13 cellular contexts compared by ENCODE assay signal in the genomic region with DNA sequence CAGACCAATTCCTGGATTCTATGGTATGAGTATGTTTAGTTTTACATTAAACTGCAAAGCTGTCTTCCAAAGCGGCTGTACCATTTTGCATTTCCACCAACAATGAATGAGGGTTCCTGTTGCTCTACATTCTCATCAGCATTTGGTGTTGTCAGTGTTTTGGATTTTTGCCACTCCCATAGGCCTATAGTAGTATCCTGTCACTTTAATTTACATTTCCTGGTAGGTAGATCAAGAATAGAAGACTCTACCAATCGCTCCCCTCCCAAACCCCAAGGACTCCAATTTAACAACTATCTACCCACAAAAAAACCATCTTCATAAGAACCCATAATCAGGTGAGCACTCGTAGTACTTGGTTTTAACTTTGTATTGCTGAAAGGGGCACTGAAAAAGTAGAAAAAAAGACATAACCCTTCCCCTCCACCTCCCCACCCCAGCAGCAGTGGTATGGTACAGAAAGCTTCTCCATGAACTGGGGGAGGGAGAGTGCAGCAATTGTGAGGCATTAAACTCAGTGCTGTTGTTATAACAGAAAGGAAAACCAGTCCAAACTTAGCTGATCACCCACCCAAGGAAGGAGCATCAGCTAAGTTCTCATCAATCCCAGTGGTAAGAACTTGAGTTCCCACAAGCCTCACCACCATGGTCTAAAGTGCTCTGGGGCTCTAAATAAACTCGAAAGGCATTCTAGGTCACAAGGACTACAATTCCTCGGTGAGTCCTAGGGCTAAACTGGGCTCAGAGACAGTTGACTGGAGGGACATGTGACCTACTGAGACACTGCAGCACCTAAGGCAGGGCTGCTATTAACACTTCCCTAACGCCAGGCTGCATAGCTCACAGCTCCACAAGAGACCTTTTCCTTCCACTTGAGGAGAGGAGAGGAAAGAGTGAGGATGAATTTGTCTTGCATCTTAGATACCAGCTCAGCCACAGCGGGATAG. TPM values are rescaled to one million over a fixed set of nuclear protein-coding genes. Genes with fewer than 3 reads are reported as not detected.
DNase-seq lines count a peak whose midpoint lies in the region; ATAC-seq and TF ChIP-seq lines count a peak whose summit lies in the region.
"Had no signal": no experiment of that assay in that cellular context is flagged by ENCODE, and none has a peak within 500 bp of the region (broad histone marks: within the 10 kb centered on the region; RNA-seq: fewer than 3 reads in every experiment).

No MANE protein-coding gene starts in this region.

- H3K79me2 ChIP-seq in mammary epithelial cell (ENCODE audit: insufficient read depth, low read length): no peaks in the 10 kb centered on the region

- no peak overlapping the region for H3K4me3 ChIP-seq in mammary epithelial cell (replicated peaks in 1 of 3; ENCODE audit: insufficient read depth in 1 of 3, low read depth in 2 of 3, low read length in 3 of 3)
- H3K4me3 ChIP-seq: psoas muscle had no signal

- H3K27ac Mint-ChIP-seq in natural killer cell treated with Interleukin-12 subunit alpha and Interleukin-12 subunit beta and Interleukin-15 and Interleukin-18, amount 100 ng/mL, for 72 hours: peak overlapping the region; percentile 95 to 100
- H3K27ac Mint-ChIP-seq in natural killer cell (no peak overlapping the region), endothelial cell (ENCODE audit: unreplicated experiment) (no peak overlapping the region)
- peak overlapping the region; percentile 98 for H3K27ac Mint-ChIP-seq in activated CD8-positive, alpha-beta T cell treated with anti-CD3 and anti-CD28 coated beads, Interleukin-2, amount 10 ng/mL, durations not matched to agents 7 days and 5 days

- DNase-seq in natural killer cell treated with Interleukin-12 subunit alpha and Interleukin-12 subunit beta and Interleukin-15 and Interleukin-18, amount 100 ng/mL, for 72 hours (ENCODE audit: low spot score): no peak
- DNase-seq in natural killer cell (no peak), mammary epithelial cell (no peak), dermis blood vessel endothelial cell (no peak), endothelial cell (ENCODE audit: low spot score) (no peak)
- DNase-seq in activated CD8-positive, alpha-beta T cell treated with anti-CD3 and anti-CD28 coated beads, Interleukin-2, amount 10 ng/mL, durations not matched to agents 7 days and 5 days: peak; percentile 48
- no peak for DNase-seq in activated CD4-positive, CD25-positive, alpha-beta regulatory T cell treated with anti-CD3 and anti-CD28 coated beads, Interleukin-2, amount 50 U/mL, for 72 hours
- DNase-seq: cortex of kidney, HCEC 1CT, NCI-H69 had no signal

- CTCF ChIA-PET in activated CD8-positive, alpha-beta T cell treated with anti-CD3 and anti-CD28 coated beads, Interleukin-2, amount 10 ng/mL, durations not matched to agents 7 days and 5 days (lab: Charles Lee): interaction anchor here (0.7 to 6.0 kb wide), 13 partner anchors 9 to 177 kb away, joined by 3 to 84 read pairs (median 4); no protein-coding TSS in a partner anchor
- CTCF ChIA-PET in mammary epithelial cell (lab: Charles Lee; ENCODE audit: low non-redundant PET): no interaction called here

- H3K4me1 ChIP-seq in mammary epithelial cell (ENCODE audit: insufficient read depth, low read length): no peaks in the 10 kb centered on the region
- H3K4me1 ChIP-seq: psoas muscle had no signal

- dilution Hi-C loops in mammary epithelial cell (cut with HindIII; ENCODE audit: low sequenced_read_pairs): no loop called here

- H3K4me1 Mint-ChIP-seq in natural killer cell treated with Interleukin-12 subunit alpha and Interleukin-12 subunit beta and Interleukin-15 and Interleukin-18, amount 100 ng/mL, for 72 hours (ENCODE audit: low read depth in 2 of 2): peaks cover 76 to 85% of the 10 kb centered on the region in 2 donors
- H3K4me1 Mint-ChIP-seq in natural killer cell: peaks cover 6 to 8% of the 10 kb centered on the region in 2 donors
- peaks cover 81% of the 10 kb centered on the region for H3K4me1 Mint-ChIP-seq in activated CD8-positive, alpha-beta T cell treated with anti-CD3 and anti-CD28 coated beads, Interleukin-2, amount 10 ng/mL, durations not matched to agents 7 days and 5 days (ENCODE audit: low read depth)
- H3K4me1 Mint-ChIP-seq in endothelial cell (ENCODE audit: unreplicated experiment): no peaks in the 10 kb centered on the region

- H2AFZ ChIP-seq in mammary epithelial cell (ENCODE audit: low read depth, low read length): no peak overlapping the region

- no peak for ATAC-seq in natural killer cell treated with Interleukin-12 subunit alpha and Interleukin-12 subunit beta and Interleukin-15 and Interleukin-18, amount 100 ng/mL, for 72 hours
- no peak for ATAC-seq in natural killer cell
- ATAC-seq in HG03025 (IDR thresholded peaks at IDR 0.05; ENCODE audit: low FRiP score, unreplicated experiment): peak; percentile 57
- peak; percentile 31 for ATAC-seq in activated CD8-positive, alpha-beta T cell treated with anti-CD3 and anti-CD28 coated beads, Interleukin-2, amount 10 ng/mL, durations not matched to agents 7 days and 5 days

- H3K9me3 ChIP-seq in mammary epithelial cell (replicated peaks; ENCODE audit: insufficient read depth, low read length): no peaks in the 10 kb centered on the region
- H3K9me3 ChIP-seq: psoas muscle had no signal

- no peaks in the 10 kb centered on the region for H3K9me3 Mint-ChIP-seq in natural killer cell treated with Interleukin-12 subunit alpha and Interleukin-12 subunit beta and Interleukin-15 and Interleukin-18, amount 100 ng/mL, for 72 hours
- no peaks in the 10 kb centered on the region for H3K9me3 Mint-ChIP-seq in natural killer cell
- H3K9me3 Mint-ChIP-seq in activated CD8-positive, alpha-beta T cell treated with anti-CD3 and anti-CD28 coated beads, Interleukin-2, amount 10 ng/mL, durations not matched to agents 7 days and 5 days (ENCODE audit: insufficient read depth): peaks cover 9% of the 10 kb centered on the region
- no peaks in the 10 kb centered on the region for H3K9me3 Mint-ChIP-seq in endothelial cell (ENCODE audit: unreplicated experiment)

- intact Hi-C loops in natural killer cell (cut with micrococcal nuclease): no loop called here
- intact Hi-C loops in mammary epithelial cell (cut with micrococcal nuclease): no loop called here

- TF ChIP-seq CTCF in natural killer cell (IDR thresholded peaks at IDR 0.05) (no peak), mammary epithelial cell (conservative IDR thresholded peaks at IDR 0.05 in 1 of 2, IDR thresholded peaks at IDR 0.05 in 1 of 2; ENCODE audit: extremely low read depth in 1 of 2, insufficient read depth in 1 of 2, low read depth in 1 of 2, low read length in 2 of 2) (no peak), endothelial cell (IDR thresholded peaks at IDR 0.05; ENCODE audit: unreplicated experiment) (no peak)

- peaks cover 15% of the 10 kb centered on the region for H3K36me3 Mint-ChIP-seq in natural killer cell treated with Interleukin-12 subunit alpha and Interleukin-12 subunit beta and Interleukin-15 and Interleukin-18, amount 100 ng/mL, for 72 hours
- no peaks in the 10 kb centered on the region for H3K36me3 Mint-ChIP-seq in natural killer cell
- H3K36me3 Mint-ChIP-seq in activated CD8-positive, alpha-beta T cell treated with anti-CD3 and anti-CD28 coated beads, Interleukin-2, amount 10 ng/mL, durations not matched to agents 7 days and 5 days (ENCODE audit: low read depth): peaks cover 12% of the 10 kb centered on the region
- H3K36me3 Mint-ChIP-seq in endothelial cell (ENCODE audit: low read depth, unreplicated experiment): no peaks in the 10 kb centered on the region

- H3K9ac ChIP-seq in mammary epithelial cell (ENCODE audit: insufficient read depth, low read length): no peak overlapping the region

- H4K20me1 ChIP-seq in mammary epithelial cell (ENCODE audit: insufficient read depth, low read length): no peaks in the 10 kb centered on the region

- no peaks in the 10 kb centered on the region for H3K36me3 ChIP-seq in mammary epithelial cell (ENCODE audit: insufficient read depth, low read length)

- H3K4me3 Mint-ChIP-seq in natural killer cell treated with Interleukin-12 subunit alpha and Interleukin-12 subunit beta and Interleukin-15 and Interleukin-18, amount 100 ng/mL, for 72 hours: peak overlapping the region; percentile 89
- H3K4me3 Mint-ChIP-seq in natural killer cell (no peak overlapping the region), endothelial cell (ENCODE audit: unreplicated experiment) (no peak overlapping the region)
- peak overlapping the region; percentile 80 for H3K4me3 Mint-ChIP-seq in activated CD8-positive, alpha-beta T cell treated with anti-CD3 and anti-CD28 coated beads, Interleukin-2, amount 10 ng/mL, durations not matched to agents 7 days and 5 days

- POLR2A ChIA-PET in activated CD8-positive, alpha-beta T cell treated with anti-CD3 and anti-CD28 coated beads, Interleukin-2, amount 10 ng/mL, durations not matched to agents 7 days and 5 days (lab: Charles Lee): interaction anchor here (0.9 to 5.2 kb wide), 14 partner anchors 7 to 61 kb away, joined by 3 to 123 read pairs (median 5); a partner anchor contains a TSS

- H3K27me3 Mint-ChIP-seq in natural killer cell treated with Interleukin-12 subunit alpha and Interleukin-12 subunit beta and Interleukin-15 and Interleukin-18, amount 100 ng/mL, for 72 hours: no peaks in the 10 kb centered on the region
- H3K27me3 Mint-ChIP-seq in natural killer cell (ENCODE audit: low read depth in 2 of 2): no peaks in the 10 kb centered on the region
- no peaks in the 10 kb centered on the region for H3K27me3 Mint-ChIP-seq in activated CD8-positive, alpha-beta T cell treated with anti-CD3 and anti-CD28 coated beads, Interleukin-2, amount 10 ng/mL, durations not matched to agents 7 days and 5 days (ENCODE audit: low read depth)
- no peaks in the 10 kb centered on the region for H3K27me3 Mint-ChIP-seq in endothelial cell (ENCODE audit: unreplicated experiment)

- 71% methylated on average over 7 of the region's 7 CpGs for WGBS in mammary epithelial cell (ENCODE audit: low coverage, missing lambda C conversion rate)

- BruUV-seq in mammary epithelial cell (replicated peaks; lab: Mats Ljungman, UMichigan): no TSS peak

- H3K27ac ChIP-seq in mammary epithelial cell (ENCODE audit: insufficient read depth, low read depth, low read length): no peak overlapping the region
- H3K27ac ChIP-seq: psoas muscle had no signal

- in situ Hi-C loops in mammary epithelial cell (cut with MboI; ENCODE audit: low sequenced_read_pairs in 2 of 2): loop anchor here in 1 of 2 donors (25.0 kb wide), 1 partner anchor 533 kb away; no protein-coding TSS in a partner anchor

- no peaks in the 10 kb centered on the region for H3K27me3 ChIP-seq in mammary epithelial cell (ENCODE audit: insufficient read depth, low read length)

- no peak overlapping the region for H3K4me2 ChIP-seq in mammary epithelial cell (ENCODE audit: insufficient read depth, low read depth, low read length)

RNA-seq across cellular contexts. Expression of a gene that starts 35.5 kb away (rescaled TPM):
- 1,000 to 10,000 TPM in 1 of 2 donors, 100 to 1,000 TPM in 1; 755 to 1,319 TPM for total RNA-seq in natural killer cell treated with Interleukin-12 subunit alpha and Interleukin-12 subunit beta and Interleukin-15 and Interleukin-18, amount 100 ng/mL, for 72 hours
- total RNA-seq in natural killer cell (100 to 1,000 TPM; 276 to 363 (median 357) TPM), mammary epithelial cell (not detected), dermis blood vessel endothelial cell (0.14 TPM in 1 of 2 replicates, not detected in the other), endothelial cell (ENCODE audit: unreplicated experiment) (not detected)
- total RNA-seq in activated CD8-positive, alpha-beta T cell treated with anti-CD3 and anti-CD28 coated beads, Interleukin-2, amount 10 ng/mL, durations not matched to agents 7 days and 5 days: 100 to 1,000 TPM; 222 to 227 TPM
- polyA plus RNA-seq in mammary epithelial cell: not detected
- polyA minus RNA-seq in mammary epithelial cell: not detected
- polyA plus RNA-seq: BJ had no signal

Comparison
In these comparisons a context has a peak if more than half of its experiments do, and no peak if none do; other contexts are left out.
1. H3K27ac Mint-ChIP-seq: peak in natural killer cell treated with Interleukin-12 subunit alpha and Interleukin-12 subunit beta and Interleukin-15 and Interleukin-18, amount 100 ng/mL, for 72 hours (2 of 2) and activated CD8-positive, alpha-beta T cell treated with anti-CD3 and anti-CD28 coated beads, Interleukin-2, amount 10 ng/mL, durations not matched to agents 7 days and 5 days (single experiment); none in natural killer cell (0 of 2) and endothelial cell (single experiment).
2. H3K4me3 Mint-ChIP-seq: peak in natural killer cell treated with Interleukin-12 subunit alpha and Interleukin-12 subunit beta and Interleukin-15 and Interleukin-18, amount 100 ng/mL, for 72 hours (single experiment) and activated CD8-positive, alpha-beta T cell treated with anti-CD3 and anti-CD28 coated beads, Interleukin-2, amount 10 ng/mL, durations not matched to agents 7 days and 5 days (single experiment); none in natural killer cell (single experiment) and endothelial cell (single experiment).
3. ATAC-seq: peak in HG03025 (single experiment) and activated CD8-positive, alpha-beta T cell treated with anti-CD3 and anti-CD28 coated beads, Interleukin-2, amount 10 ng/mL, durations not matched to agents 7 days and 5 days (single experiment); none in natural killer cell treated with Interleukin-12 subunit alpha and Interleukin-12 subunit beta and Interleukin-15 and Interleukin-18, amount 100 ng/mL, for 72 hours (0 of 2) and natural killer cell (0 of 3).
4. RNA of a gene that starts 35.5 kb away (total RNA-seq): 755 to 1,319 TPM in natural killer cell treated with Interleukin-12 subunit alpha and Interleukin-12 subunit beta and Interleukin-15 and Interleukin-18, amount 100 ng/mL, for 72 hours, 276 to 363 TPM in natural killer cell and 222 to 227 TPM in activated CD8-positive, alpha-beta T cell treated with anti-CD3 and anti-CD28 coated beads, Interleukin-2, amount 10 ng/mL, durations not matched to agents 7 days and 5 days; not detected in endothelial cell (single experiment), not detected in mammary epithelial cell and 0.14 TPM in dermis blood vessel endothelial cell; every median in the first group is over 100 times any median in the second.